Comparison of ENCODE assay signal across 28 cellular contexts in genomic region chr10:77689339-77689738, GRCh38.
"Had no signal": no experiment of that assay in that cellular context is flagged by ENCODE, and none has a peak within 500 bp of the region (broad histone marks: within the 10 kb centered on the region; RNA-seq: fewer than 3 reads in every experiment).

No MANE protein-coding gene starts in this region.

- ATAC-seq: PC-3 had no signal

- H3K9ac ChIP-seq: KMS-11, SK-N-SH had no signal

- H3K4me3 ChIP-seq: Peyer's patch, SJSA1 had no signal

- H3K27me3 ChIP-seq: Peyer's patch, SJSA1 had no signal

- H3K4me1 ChIP-seq: Peyer's patch, SJSA1 had no signal

- H3K9me3 ChIP-seq: Peyer's patch, SJSA1, SK-N-SH had no signal

- H3K36me3 ChIP-seq: Peyer's patch, SJSA1 had no signal

- DNase-seq: Karpas-422, KBM-7, MM.1S, MV-4-11, NCI-H1105, NCI-H1417 treated with DMSO at 0.1 percent for 48 hours, NCI-H1436 treated with DMSO at 0.1 percent for 48 hours, NCI-H1694 treated with DMSO at 0.1 percent for 48 hours, NCI-H187 treated with DMSO at 0.1 percent for 48 hours, NCI-H2029, NCI-H2171 treated with DMSO at 0.1 percent for 48 hours, NCI-H2227 treated with DMSO at 0.1 percent for 48 hours, NCI-H446 treated with DMSO at 0.1 percent for 48 hours, NCI-H510A, NCI-H524, NCI-H526 treated with DMSO at 0.1 percent for 48 hours, NCI-H774, OCI-M1, PC-3, Peyer's patch, Right ventricle myocardium superior, RPMI8226, SHP77 treated with DMSO at 0.1 percent for 48 hours, SK-N-SH, SW 1271, T-helper 1 cell had no signal

- H3K27ac ChIP-seq: KMS-11, Peyer's patch, SJSA1 had no signal
